Comparison of ENCODE assay signal across 20 cellular contexts in genomic region chr17:55806745-55807466, GRCh38.
"Had no signal": no experiment of that assay in that cellular context is flagged by ENCODE, and none has a peak within 500 bp of the region (broad histone marks: within the 10 kb centered on the region; RNA-seq: fewer than 3 reads in every experiment).

No MANE protein-coding gene starts in this region.

- DNase-seq: activated CD4-positive, alpha-beta T cell treated with anti-CD3 and anti-CD28 coated beads for 1 hour; activated naive CD4-positive, alpha-beta T cell; adrenal gland; effector CD4-positive, alpha-beta T cell; esophagus squamous epithelium; heart right ventricle; left lung; mammary epithelial cell; midbrain; nephron progenitor cell; nucleus accumbens; posterior cingulate gyrus; retina; stimulated activated CD4-positive, alpha-beta T cell treated with anti-CD3 and anti-CD28 coated beads, Interleukin-12 subunit alpha, Interleukin-12 subunit beta, amount 100 ng/mL, for 4 hours; stimulated activated CD4-positive, alpha-beta T cell treated with anti-CD3 and anti-CD28 coated beads, Interleukin-2, amount 100 ng/mL, for 24 hours; SW 1271; T-helper 2 cell; testis; WERI-Rb-1 had no signal

- H3K4me3 Mint-ChIP-seq: nephron progenitor cell, type B pancreatic cell had no signal

- H3K4me1 Mint-ChIP-seq: nephron progenitor cell had no signal

- H3K36me3 Mint-ChIP-seq: type B pancreatic cell had no signal

- H3K27ac Mint-ChIP-seq: nephron progenitor cell, type B pancreatic cell had no signal

- H3K27me3 Mint-ChIP-seq: type B pancreatic cell had no signal

- ATAC-seq: heart right ventricle, left lung had no signal
